ENCODE assay signal across 16 cellular contexts in genomic region chr1:54378884-54379445, GRCh38. TPM values are rescaled to one million over a fixed set of nuclear protein-coding genes. Genes with fewer than 3 reads are reported as not detected.
DNase-seq lines count a peak whose midpoint lies in the region; TF ChIP-seq lines count a peak whose summit lies in the region.
"Had no signal": no experiment of that assay in that cellular context is flagged by ENCODE, and none has a peak within 500 bp of the region (broad histone marks: within the 10 kb centered on the region; RNA-seq: fewer than 3 reads in every experiment).

No MANE protein-coding gene starts in this region.

- H2AFZ ChIP-seq in H9 (ENCODE audit: low read length), result no peak overlapping the region
- H2AFZ ChIP-seq in smooth muscle cell (ENCODE audit: low read depth), result no peak overlapping the region
- H2AFZ ChIP-seq: PC-9 had no signal

- no peak overlapping the region for H4K91ac ChIP-seq in H9 (ENCODE audit: insufficient read length, low read depth, low read length)

- no peak overlapping the region for H2BK20ac ChIP-seq in H9 (ENCODE audit: low read depth, low read length, poor library complexity, severe bottlenecking)

- DNase-seq in H9 (no peak), immature natural killer cell (no peak), smooth muscle cell (lab: John Stamatoyannopoulos, UW; ENCODE audit: unreplicated experiment) (no peak), GM03348 (ENCODE audit: low spot score) (no peak), GM19238 (ENCODE audit: insufficient read length, low spot score) (no peak)
- no peak for DNase-seq in activated T-helper 1 cell treated with anti-CD3 and anti-CD28 coated beads, Interleukin-12 subunit alpha, Interleukin-12 subunit beta, Interleukin-2, Interleukin-4 antibody, amounts not matched to agents 30 ng/mL and 10 ng/mL and 1 ng/mL, durations not matched to agents 14 hours and 24 hours and 36 hours (ENCODE audit: low spot score)
- DNase-seq in activated CD4-positive, CD25-positive, alpha-beta regulatory T cell (lab: John Stamatoyannopoulos, UW), result no peak
- no peak for DNase-seq in activated CD8-positive, alpha-beta memory T cell treated with anti-CD3 and anti-CD28 coated beads, Interleukin-2, amount 50 U/mL, for 4 hours
- DNase-seq: activated naive CD4-positive, alpha-beta T cell treated with anti-CD3 and anti-CD28 coated beads for 36 hours; foreskin keratinocyte; Karpas-422; NCI-H146; NCI-H446; PC-9; upper lobe of left lung had no signal

- H3K36me3 Mint-ChIP-seq in H9 (ENCODE audit: insufficient read depth in 1 of 3, low read depth in 3 of 3) (peaks cover 12 to 24% (median 20%) of the 10 kb centered on the region in 3 experiments), immature natural killer cell (peaks cover 0 to 6% (median 0%) of the 10 kb centered on the region in 3 donors)
- H3K36me3 Mint-ChIP-seq in activated T-helper 1 cell treated with anti-CD3 and anti-CD28 coated beads, Interleukin-12 subunit alpha, Interleukin-12 subunit beta, Interleukin-2, Interleukin-4 antibody, amounts not matched to agents 30 ng/mL and 10 ng/mL and 1 ng/mL, durations not matched to agents 14 hours and 24 hours and 36 hours (ENCODE audit: low read depth), result peaks cover 29% of the 10 kb centered on the region

- H3F3A ChIP-seq in smooth muscle cell (ENCODE audit: low read depth), result no peaks in the 10 kb centered on the region

- no peak overlapping the region for H2BK12ac ChIP-seq in H9 (ENCODE audit: insufficient read length, low read depth, low read length)

- H2BK15ac ChIP-seq in H9 (ENCODE audit: low read depth, low read length), result no peak overlapping the region

- H3K27ac Mint-ChIP-seq in H9 (peak overlapping the region; percentile 91 to 97 (median 93)), immature natural killer cell (peak overlapping the region in 5 of 6 donors; percentile 8 to 85 (median 80))
- no peak overlapping the region for H3K27ac Mint-ChIP-seq in activated T-helper 1 cell treated with anti-CD3 and anti-CD28 coated beads, Interleukin-12 subunit alpha, Interleukin-12 subunit beta, Interleukin-2, Interleukin-4 antibody, amounts not matched to agents 30 ng/mL and 10 ng/mL and 1 ng/mL, durations not matched to agents 14 hours and 24 hours and 36 hours
- H3K27ac Mint-ChIP-seq: activated naive CD4-positive, alpha-beta T cell treated with anti-CD3 and anti-CD28 coated beads for 36 hours had no signal

- H3K23me2 ChIP-seq in H9 (ENCODE audit: insufficient read length, low read depth, low read length, poor library complexity, severe bottlenecking), result no peaks in the 10 kb centered on the region

- H4K5ac ChIP-seq in H9 (ENCODE audit: insufficient read length, low read depth, low read length), result no peak overlapping the region

- H3K27me3 ChIP-seq in H9 (ENCODE audit: insufficient read depth, low read length) (no peaks in the 10 kb centered on the region), smooth muscle cell (ENCODE audit: low read depth) (no peaks in the 10 kb centered on the region)
- H3K27me3 ChIP-seq: foreskin keratinocyte, upper lobe of left lung had no signal

- H3K27ac ChIP-seq in H9 (ENCODE audit: insufficient read length, low read depth, low read length) (peak overlapping the region; percentile 19), smooth muscle cell (ENCODE audit: low read depth) (peak overlapping the region; percentile 40)
- H3K27ac ChIP-seq: foreskin keratinocyte, PC-9 had no signal

- peaks cover 33% of the 10 kb centered on the region; the same call in 1 of the 2 replicates for H3K4me1 ChIP-seq in H9 (ENCODE audit: insufficient read depth, low read length)
- H3K4me1 ChIP-seq in smooth muscle cell (ENCODE audit: low read depth), result peaks cover 33% of the 10 kb centered on the region
- H3K4me1 ChIP-seq: foreskin keratinocyte had no signal

- H2BK5ac ChIP-seq in H9 (ENCODE audit: insufficient read length, low read length), result no peak overlapping the region

- WGBS in H9 (ENCODE audit: extremely low coverage, insufficient read length, low lambda C conversion rate), result no CpG with 5 or more reads among the region's 15 CpGs
- WGBS in smooth muscle cell (ENCODE audit: low lambda C conversion rate), result 66% methylated on average over 15 of the region's 15 CpGs

- H3K14ac ChIP-seq in H9 (ENCODE audit: insufficient read depth, low read length), result peak overlapping the region; percentile 9; the same call in 1 of the 2 replicates

- peaks cover 4% of the 10 kb centered on the region for H3K79me1 ChIP-seq in H9 (ENCODE audit: insufficient read depth, low read depth, low read length, poor library complexity, severe bottlenecking)

- H3K23ac ChIP-seq in H9 (ENCODE audit: insufficient read length, low read depth, low read length), result no peak overlapping the region

- H2BK120ac ChIP-seq in H9 (ENCODE audit: low read depth, low read length, poor library complexity, severe bottlenecking), result peak overlapping the region; percentile 90

- H3K4me3 ChIP-seq in smooth muscle cell, result no peak overlapping the region
- H3K4me3 ChIP-seq: PC-9, upper lobe of left lung had no signal

- no peak overlapping the region for H3K9ac ChIP-seq in H9 (ENCODE audit: extremely low read depth, insufficient read length, low read length)
- H3K9ac ChIP-seq in smooth muscle cell (ENCODE audit: low read depth), result peak overlapping the region; percentile 28

- no peak overlapping the region for H3T11ph ChIP-seq in H9 (ENCODE audit: low read length)

- H3K4me1 Mint-ChIP-seq in H9 (peaks cover 76 to 78% of the 10 kb centered on the region in 2 experiments), immature natural killer cell (peaks cover 92 to 93% of the 10 kb centered on the region in 2 donors)
- H3K4me1 Mint-ChIP-seq in activated T-helper 1 cell treated with anti-CD3 and anti-CD28 coated beads, Interleukin-12 subunit alpha, Interleukin-12 subunit beta, Interleukin-2, Interleukin-4 antibody, amounts not matched to agents 30 ng/mL and 10 ng/mL and 1 ng/mL, durations not matched to agents 14 hours and 24 hours and 36 hours (ENCODE audit: low read depth), result peaks cover 62% of the 10 kb centered on the region

- TF ChIP-seq CTCF in H9 (conservative IDR thresholded peaks at IDR 0.05) (no peak), smooth muscle cell (IDR thresholded peaks at IDR 0.05; ENCODE audit: borderline replicate concordance, insufficient read depth, poor library complexity, severe bottlenecking) (no peak)

- H3K4ac ChIP-seq in H9 (ENCODE audit: low read depth, low read length), result no peak overlapping the region

- H3K27me3 Mint-ChIP-seq in H9 (ENCODE audit: low read depth), result no peaks in the 10 kb centered on the region
- H3K27me3 Mint-ChIP-seq in activated T-helper 1 cell treated with anti-CD3 and anti-CD28 coated beads, Interleukin-12 subunit alpha, Interleukin-12 subunit beta, Interleukin-2, Interleukin-4 antibody, amounts not matched to agents 30 ng/mL and 10 ng/mL and 1 ng/mL, durations not matched to agents 14 hours and 24 hours and 36 hours (ENCODE audit: insufficient read depth), result no peaks in the 10 kb centered on the region
- peaks cover 4 to 10% (median 8%) of the 10 kb centered on the region in 3 donors for H3K27me3 Mint-ChIP-seq in immature natural killer cell (ENCODE audit: low read depth in 3 of 3)

- H3K9me3 Mint-ChIP-seq in H9 (no peaks in the 10 kb centered on the region), immature natural killer cell (no peaks in the 10 kb centered on the region)
- no peaks in the 10 kb centered on the region for H3K9me3 Mint-ChIP-seq in activated T-helper 1 cell treated with anti-CD3 and anti-CD28 coated beads, Interleukin-12 subunit alpha, Interleukin-12 subunit beta, Interleukin-2, Interleukin-4 antibody, amounts not matched to agents 30 ng/mL and 10 ng/mL and 1 ng/mL, durations not matched to agents 14 hours and 24 hours and 36 hours
- H3K9me3 Mint-ChIP-seq: activated naive CD4-positive, alpha-beta T cell treated with anti-CD3 and anti-CD28 coated beads for 36 hours; CD14-positive monocyte had no signal

- H3K4me2 ChIP-seq in H9 (ENCODE audit: insufficient read depth, insufficient read length, low read length), result peak overlapping the region; percentile 7
- H3K4me2 ChIP-seq in smooth muscle cell, result peak overlapping the region; percentile 72
- H3K4me2 ChIP-seq: PC-9 had no signal

- no peak overlapping the region for H4K8ac ChIP-seq in H9 (replicated peaks; ENCODE audit: insufficient read length, low read depth, low read length)

- H4K20me1 ChIP-seq in H9 (ENCODE audit: control insufficient read depth, insufficient read depth, insufficient read length), result no peaks in the 10 kb centered on the region
- H4K20me1 ChIP-seq in smooth muscle cell (ENCODE audit: low read depth), result peaks cover 99% of the 10 kb centered on the region

- intact Hi-C loops in activated T-helper 1 cell treated with anti-CD3 and anti-CD28 coated beads, Interleukin-12 subunit alpha, Interleukin-12 subunit beta, Interleukin-2, Interleukin-4 antibody, amounts not matched to agents 30 ng/mL and 10 ng/mL and 1 ng/mL, durations not matched to agents 14 hours and 24 hours and 36 hours (cut with micrococcal nuclease), result no loop called here

- no peaks in the 10 kb centered on the region for H3K9me3 ChIP-seq in H9 (ENCODE audit: control insufficient read depth, low read depth, low read length)
- H3K9me3 ChIP-seq in smooth muscle cell (replicated peaks; ENCODE audit: low read depth), result no peaks in the 10 kb centered on the region
- H3K9me3 ChIP-seq: upper lobe of left lung had no signal

- H3K18ac ChIP-seq in H9 (ENCODE audit: insufficient read length, low read depth, low read length), result peak overlapping the region; percentile 47

- no peak overlapping the region for H2AK5ac ChIP-seq in H9 (ENCODE audit: insufficient read length, low read length)

- H3K36me3 ChIP-seq in smooth muscle cell (ENCODE audit: low read depth), result no peaks in the 10 kb centered on the region

- no peak overlapping the region for H3K56ac ChIP-seq in H9 (ENCODE audit: insufficient read length, low read depth, low read length)

- H3K4me3 Mint-ChIP-seq in H9, result peak overlapping the region; percentile 40 to 72; a peak in 4 of 5 replicates
- H3K4me3 Mint-ChIP-seq in activated T-helper 1 cell treated with anti-CD3 and anti-CD28 coated beads, Interleukin-12 subunit alpha, Interleukin-12 subunit beta, Interleukin-2, Interleukin-4 antibody, amounts not matched to agents 30 ng/mL and 10 ng/mL and 1 ng/mL, durations not matched to agents 14 hours and 24 hours and 36 hours, result peak overlapping the region; percentile 5
- peak overlapping the region in 4 of 5 donors; percentile 5 to 45 (median 30) for H3K4me3 Mint-ChIP-seq in immature natural killer cell
- H3K4me3 Mint-ChIP-seq: activated naive CD4-positive, alpha-beta T cell treated with anti-CD3 and anti-CD28 coated beads for 36 hours; CD14-positive monocyte had no signal

- peaks cover 18% of the 10 kb centered on the region; the same call in 1 of the 2 replicates for H3K79me2 ChIP-seq in H9 (ENCODE audit: insufficient read depth, low read length)
- H3K79me2 ChIP-seq in smooth muscle cell (ENCODE audit: low read depth), result peaks cover 77% of the 10 kb centered on the region

RNA-seq across cellular contexts. Expression of gene SSBP3, which starts 27.2 kb away (rescaled TPM):
- total RNA-seq in H9 (2021) (119 and 126 TPM in 2 replicates), smooth muscle cell (30.1 and 42.3 TPM in 2 replicates)
- total RNA-seq in activated T-helper 1 cell treated with anti-CD3 and anti-CD28 coated beads, Interleukin-12 subunit alpha, Interleukin-12 subunit beta, Interleukin-2, Interleukin-4 antibody, amounts not matched to agents 30 ng/mL and 10 ng/mL and 1 ng/mL, durations not matched to agents 14 hours and 24 hours and 36 hours, result 98.0 and 110 TPM in 2 replicates
- polyA plus RNA-seq in immature natural killer cell (10 to 100 TPM; 19.8 to 30.1 (median 21.1) TPM), smooth muscle cell (23.6 and 26.5 TPM in 2 replicates)

Comparison
In these comparisons a context has a peak if more than half of its experiments do, and no peak if none do; other contexts are left out.
1. H3K4me3 Mint-ChIP-seq: peak in every context shown above with its lines; median percentile 56 in H9; 30 in immature natural killer cell; 5 in activated T-helper 1 cell treated with anti-CD3 and anti-CD28 coated beads, Interleukin-12 subunit alpha, Interleukin-12 subunit beta, Interleukin-2, Interleukin-4 antibody, amounts not matched to agents 30 ng/mL and 10 ng/mL and 1 ng/mL, durations not matched to agents 14 hours and 24 hours and 36 hours.